In the genomic region with DNA sequence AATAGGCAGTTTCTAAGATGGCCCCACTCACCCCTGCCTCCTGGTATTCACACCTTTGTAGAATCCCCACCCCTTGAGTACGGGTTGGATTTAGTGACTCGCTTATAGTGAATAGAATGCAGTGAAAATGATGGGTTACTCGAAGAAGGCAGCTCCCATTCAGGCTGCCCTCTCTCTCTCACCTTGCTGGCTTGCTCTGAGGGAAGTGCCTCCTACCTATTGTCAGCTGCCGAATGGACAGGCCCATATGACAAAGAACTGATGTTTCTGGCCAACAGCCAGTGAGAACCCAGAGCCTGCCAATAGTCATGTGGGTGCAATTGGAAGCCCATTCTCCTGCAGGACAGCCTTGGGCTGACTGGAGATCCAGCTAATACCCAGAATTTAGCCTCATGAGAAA, we compare ENCODE assay signal across 23 cellular contexts.
"Had no signal": no experiment of that assay in that cellular context is flagged by ENCODE, and none has a peak within 500 bp of the region (broad histone marks: within the 10 kb centered on the region; RNA-seq: fewer than 3 reads in every experiment).

No MANE protein-coding gene starts in this region.

- H3K4me3 Mint-ChIP-seq: naive thymus-derived CD8-positive, alpha-beta T cell; nephron progenitor cell; stimulated activated effector memory CD8-positive, alpha-beta T cell treated with anti-CD3 and anti-CD28 coated beads, Interleukin-12 subunit alpha, Interleukin-12 subunit beta, amount 100 ng/mL, for 72 hours had no signal

- H3K27me3 ChIP-seq: dorsolateral prefrontal cortex, ovary, sigmoid colon, stomach, thyroid gland, vagina had no signal

- DNase-seq: dorsolateral prefrontal cortex; effector CD4-positive, alpha-beta T cell; hypothalamus; left ventricle myocardium superior; mesenchymal stem cell; midbrain; naive thymus-derived CD8-positive, alpha-beta T cell; nephron progenitor cell; occipital lobe; ovary; posterior cingulate gyrus; right cardiac atrium; sigmoid colon; stimulated activated CD4-positive, alpha-beta T cell treated with anti-CD3 and anti-CD28 coated beads, Interleukin-2, amount 100 ng/mL, for 24 hours; stimulated activated CD4-positive, alpha-beta T cell treated with anti-CD3 and anti-CD28 coated beads, Interleukin-4, amount 100 ng/mL, for 24 hours; stimulated activated naive CD4-positive, alpha-beta T cell treated with Interleukin-2 at 50 U/mL for 16 hours; stomach; thyroid gland; trophoblast cell had no signal

- H3K27ac Mint-ChIP-seq: naive thymus-derived CD8-positive, alpha-beta T cell; nephron progenitor cell; stimulated activated effector memory CD8-positive, alpha-beta T cell treated with anti-CD3 and anti-CD28 coated beads, Interleukin-12 subunit alpha, Interleukin-12 subunit beta, amount 100 ng/mL, for 72 hours had no signal

- H3K4me1 ChIP-seq: psoas muscle, stomach, thyroid gland, vagina had no signal

- H3K9me3 ChIP-seq: ovary, thyroid gland, vagina had no signal

- ATAC-seq: left ventricle myocardium superior; naive thymus-derived CD8-positive, alpha-beta T cell; psoas muscle; right cardiac atrium; stimulated activated effector memory CD8-positive, alpha-beta T cell treated with anti-CD3 and anti-CD28 coated beads, Interleukin-12 subunit alpha, Interleukin-12 subunit beta, amount 100 ng/mL, for 72 hours had no signal

- H3K36me3 ChIP-seq: ovary, sigmoid colon, stomach, thyroid gland, vagina had no signal

- H3K36me3 Mint-ChIP-seq: stimulated activated effector memory CD8-positive, alpha-beta T cell treated with anti-CD3 and anti-CD28 coated beads, Interleukin-12 subunit alpha, Interleukin-12 subunit beta, amount 100 ng/mL, for 72 hours had no signal

- H3K4me3 ChIP-seq: dorsolateral prefrontal cortex, lung, ovary, psoas muscle, sigmoid colon, stomach, thyroid gland, vagina had no signal

- H3K4me1 Mint-ChIP-seq: naive thymus-derived CD8-positive, alpha-beta T cell; nephron progenitor cell; stimulated activated effector memory CD8-positive, alpha-beta T cell treated with anti-CD3 and anti-CD28 coated beads, Interleukin-12 subunit alpha, Interleukin-12 subunit beta, amount 100 ng/mL, for 72 hours had no signal
